In genomic region chr12:132145334-132145733, GRCh38 we compare ENCODE assay signal across 9 cellular contexts. TPM values are rescaled to one million over a fixed set of nuclear protein-coding genes. Genes with fewer than 3 reads are reported as not detected.
DNase-seq lines count a peak whose midpoint lies in the region; ATAC-seq, FAIRE-seq and TF ChIP-seq lines count a peak whose summit lies in the region.
"Had no signal": no experiment of that assay in that cellular context is flagged by ENCODE, and none has a peak within 500 bp of the region (broad histone marks: within the 10 kb centered on the region; RNA-seq: fewer than 3 reads in every experiment).

No MANE protein-coding gene starts in this region.

- H3K4me3 ChIP-seq in A673 (ENCODE audit: low read depth, low read length, poor library complexity, severe bottlenecking) (peak overlapping the region; percentile 100), HFF-Myc (replicated peaks; ENCODE audit: low read depth, low read length) (peak overlapping the region; percentile 96), brain microvascular endothelial cell (ENCODE audit: low read depth, low read length) (peak overlapping the region; percentile 80)

- no peak for FAIRE-seq in H54 (lab: Jason Lieb, UNC)

- no peaks in the 10 kb centered on the region for H3K9me3 Mint-ChIP-seq in mesothelial cell of epicardium

- H3K27me3 ChIP-seq in A673 (replicated peaks; ENCODE audit: insufficient read depth, low read depth, low read length, poor library complexity), result no peaks in the 10 kb centered on the region
- no peaks in the 10 kb centered on the region for H3K27me3 ChIP-seq in brain microvascular endothelial cell (replicated peaks)
- H3K27me3 ChIP-seq: transverse colon had no signal

- H3K36me3 Mint-ChIP-seq in mesothelial cell of epicardium, result peaks cover 4% of the 10 kb centered on the region

- DNase-seq in A673 (ENCODE audit: low spot score) (no peak), HFF-Myc (ENCODE audit: extremely low read depth, low read depth) (no peak), brain microvascular endothelial cell (no peak), mesothelial cell of epicardium (ENCODE audit: low spot score in 2 of 2, unreplicated experiment in 2 of 2) (no peak), NCI-H1105 (lab: John Stamatoyannopoulos, UW) (no peak), NCI-H1048 (lab: John Stamatoyannopoulos, UW) (no peak), left lobe of liver (ENCODE audit: low spot score) (no peak), H54 (ENCODE audit: insufficient read length, low spot score) (no peak)
- DNase-seq: transverse colon had no signal

- in situ Hi-C loops in brain microvascular endothelial cell (cut with HindIII; ENCODE audit: low pct_ligation_motif_present, low sequenced_read_pairs), result no loop called here

- peak overlapping the region; percentile 85 for H3K4me3 Mint-ChIP-seq in mesothelial cell of epicardium

- TF ChIP-seq CTCF in A673 (conservative IDR thresholded peaks at IDR 0.05; ENCODE audit: low read depth, low read length) (no peak), HFF-Myc (IDR thresholded peaks at IDR 0.05; ENCODE audit: low read depth, low read length, missing control alignments) (no peak), brain microvascular endothelial cell (IDR thresholded peaks at IDR 0.05; ENCODE audit: low read depth, low read length, missing control alignments) (no peak), mesothelial cell of epicardium (IDR thresholded peaks at IDR 0.05; ENCODE audit: unreplicated experiment) (no peak)

- POLR2A ChIA-PET in A673 (lab: Charles Lee; ENCODE audit: low non-redundant PET), result no interaction called here

- no peak for TF ChIP-seq POLR2A in H54 (IDR thresholded peaks at IDR 0.05; ENCODE audit: low read depth, low read length)

- BruUV-seq in A673 (replicated peaks; lab: Mats Ljungman, UMichigan), result no TSS peak

- H3K9me3 ChIP-seq in A673 (ENCODE audit: low read depth, low read length, poor library complexity, severe bottlenecking), result no peaks in the 10 kb centered on the region
- H3K9me3 ChIP-seq: transverse colon had no signal

- peaks cover 14% of the 10 kb centered on the region for H3K4me1 Mint-ChIP-seq in mesothelial cell of epicardium

- H3K27me3 Mint-ChIP-seq in mesothelial cell of epicardium (ENCODE audit: low read depth), result peaks cover 2% of the 10 kb centered on the region

- H3K27ac ChIP-seq in A673 (ENCODE audit: low read depth, low read length, poor library complexity, severe bottlenecking) (no peak overlapping the region), brain microvascular endothelial cell (no peak overlapping the region)

- ATAC-seq in left lobe of liver, result no peak

- H3K27ac Mint-ChIP-seq in mesothelial cell of epicardium, result peak overlapping the region; percentile 61

- H3K36me3 ChIP-seq in A673 (ENCODE audit: insufficient read depth, low read length, poor library complexity, severe bottlenecking) (peaks cover 25% of the 10 kb centered on the region), brain microvascular endothelial cell (replicated peaks) (peaks cover 13% of the 10 kb centered on the region)

- intact Hi-C loops in A673 (cut with micrococcal nuclease; ENCODE audit: unreplicated experiment), result no loop called here

- CTCF ChIA-PET in A673 (lab: Charles Lee), result no interaction called here

- H3K4me1 ChIP-seq in A673 (ENCODE audit: insufficient read depth, low read length, poor library complexity, severe bottlenecking), result no peaks in the 10 kb centered on the region

RNA-seq across cellular contexts. Expression of gene NOC4L, which starts 1.1 kb away (rescaled TPM):
- total RNA-seq in A673 (2021) (43.0 and 46.9 TPM in 2 replicates), mesothelial cell of epicardium (24.3 to 27.4 TPM (median 25.1 TPM) in 3 replicates), left lobe of liver (9.9 TPM)

RNA-seq across cellular contexts. Expression of gene DDX51, which starts 1.2 kb away (rescaled TPM):
- total RNA-seq in A673 (2021) (35.4 and 38.9 TPM in 2 replicates), mesothelial cell of epicardium (31.4 to 34.0 TPM (median 32.5 TPM) in 3 replicates), left lobe of liver (9.3 TPM)
